In the genomic region with DNA sequence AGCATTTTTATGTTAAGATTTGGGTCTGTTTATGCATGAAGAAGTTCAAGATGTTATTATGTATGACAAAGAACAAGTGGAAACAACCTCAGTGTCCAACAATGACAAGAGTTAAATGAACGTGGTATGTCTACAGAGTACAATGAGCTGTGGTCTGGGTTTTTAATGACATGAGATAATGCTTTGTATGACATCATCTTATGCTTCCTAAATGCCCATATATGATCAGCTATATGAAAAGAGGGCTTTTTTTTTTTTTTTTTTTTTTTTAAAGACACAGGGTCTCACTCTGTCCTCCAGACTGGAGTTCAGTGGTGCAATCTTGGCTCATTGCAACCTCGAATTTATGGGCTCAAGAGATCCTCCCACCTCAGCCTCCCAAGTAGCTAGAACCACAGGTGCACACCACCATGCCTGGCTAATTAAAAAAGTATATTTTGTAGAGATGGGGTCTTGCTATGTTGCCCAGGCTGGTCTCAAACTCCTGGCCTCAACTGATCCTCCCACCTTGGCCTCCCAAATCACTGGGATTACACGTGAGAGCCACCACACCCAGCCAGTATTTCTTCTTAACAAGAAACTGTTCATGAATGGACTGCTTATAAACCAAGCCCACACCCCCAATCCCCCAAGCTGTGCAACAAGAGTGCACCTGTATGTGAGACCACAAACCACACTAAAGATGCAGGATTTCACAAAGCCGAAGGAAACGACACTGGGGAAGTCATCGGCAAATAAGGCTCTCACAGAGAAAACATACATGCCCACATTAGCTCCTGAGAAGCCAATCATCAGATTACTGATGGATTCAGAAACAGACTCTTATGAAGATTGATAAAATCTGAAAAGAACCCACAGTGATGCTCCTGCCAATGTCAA, we compare ENCODE assay signal across 1 cellular context.
TF ChIP-seq lines count a peak whose summit lies in the region.

No MANE protein-coding gene starts in this region.

TF ChIP-seq in GM12878, 131 proteins besides CTCF, POLR2A, EP300 and RAD21:
- TF ChIP-seq ETV6 (conservative IDR thresholded peaks at IDR 0.05 in 1 of 2, IDR thresholded peaks at IDR 0.05 in 1 of 2; ENCODE audit: borderline replicate concordance in 1 of 2, low read depth in 1 of 2), result no peak
- 0 out of 4 replicates have a peak, but pooled peaks of 1 of the 2 experiments have one; percentile 58 for TF ChIP-seq SRF (IDR thresholded peaks at IDR 0.05; ENCODE audit: low read depth in 2 of 2, low read length in 2 of 2)
- TF ChIP-seq LARP7 (IDR thresholded peaks at IDR 0.05), result no peak
- TF ChIP-seq ATF7 (IDR thresholded peaks at IDR 0.05; ENCODE audit: low read depth), result peak; percentile 80
- TF ChIP-seq TCF12 (IDR thresholded peaks at IDR 0.05; ENCODE audit: low read depth, low read length), result no peak
